Comparison of ENCODE assay signal across 8 cellular contexts in genomic region chr9:36037580-36038169, GRCh38. TPM values are rescaled to one million over a fixed set of nuclear protein-coding genes. Genes with fewer than 3 reads are reported as not detected.
DNase-seq lines count a peak whose midpoint lies in the region; ATAC-seq, FAIRE-seq and TF ChIP-seq lines count a peak whose summit lies in the region.

No MANE protein-coding gene starts in this region.

- BruUV-seq in K562 (replicated peaks; lab: Mats Ljungman, UMichigan), result no TSS peak

- POLR2A ChIA-PET in K562 (lab: Yijun Ruan, JAX), result interaction anchor here (0.6 kb wide), 1 partner anchor 377 kb away, joined by 3 read pairs; no protein-coding TSS in a partner anchor

- no peak for TF ChIP-seq RAD21 in K562 (CRISPR knock-in tag; conservative IDR thresholded peaks at IDR 0.05 in 1 of 2, IDR thresholded peaks at IDR 0.05 in 1 of 2)

- DNase-seq in GF-D8 (lab: John Stamatoyannopoulos, UW), result peak; percentile 20
- DNase-seq in K562 (ENCODE audit: extremely low read depth in 1 of 4, low spot score in 3 of 4), result no peak
- DNase-seq in immature natural killer cell, result peak in 2 of 3 donors; percentile 5 to 21
- DNase-seq in NK-92 (lab: John Stamatoyannopoulos, UW; ENCODE audit: unreplicated experiment), result no peak
- DNase-seq in GOT3 (lab: John Stamatoyannopoulos, UW), result no peak

- H3K27me3 ChIP-seq in Loucy (ENCODE audit: insufficient read depth, low read length, poor library complexity, severe bottlenecking) (no peaks in the 10 kb centered on the region), K562 (ENCODE audit: control insufficient read depth in 2 of 2, insufficient read depth in 2 of 2, low read length in 2 of 2) (peaks cover 0 to 12% of the 10 kb centered on the region in 2 experiments; a peak in 2 of 5 replicates)

- in situ Hi-C loops in K562 (cut with MboI), result no loop called here

- peaks cover 22% of the 10 kb centered on the region for H3F3A ChIP-seq in Loucy (ENCODE audit: low read depth)

- H3K4me2 ChIP-seq in Loucy (ENCODE audit: low read depth, low read length, poor library complexity, severe bottlenecking), result peak overlapping the region; percentile 73
- H3K4me2 ChIP-seq in K562 (ENCODE audit: insufficient read depth, low read length), result peak overlapping the region; percentile 72

- H3K9me3 ChIP-seq in Loucy (ENCODE audit: insufficient read depth, low read depth, low read length), result no peaks in the 10 kb centered on the region
- no peaks in the 10 kb centered on the region for H3K9me3 ChIP-seq in K562 (replicated peaks; ENCODE audit: control insufficient read depth, insufficient read depth, low read depth, low read length)

- peak overlapping the region; percentile 77 to 96 (median 92) for H3K4me3 Mint-ChIP-seq in immature natural killer cell
- peak overlapping the region; percentile 91 for H3K4me3 Mint-ChIP-seq in stimulated activated memory B cell treated with anti-CD40 and anti-IgM and Interleukin-4, amounts not matched to agents 10 μg/mL and 1 μg/mL and 100 μg/mL, for 72 hours

- TF ChIP-seq CTCF in Loucy (conservative IDR thresholded peaks at IDR 0.05; ENCODE audit: low read length), result no peak
- no peak for TF ChIP-seq CTCF in K562 (IDR thresholded peaks at IDR 0.05 in 2 of 3, conservative IDR thresholded peaks at IDR 0.05 in 1 of 3; ENCODE audit: insufficient read depth in 2 of 3, low read depth in 1 of 3, low read length in 3 of 3)

- H3K9ac ChIP-seq in Loucy (ENCODE audit: low read depth, low read length, poor library complexity, severe bottlenecking) (peak overlapping the region; percentile 80), K562 (ENCODE audit: insufficient read depth in 1 of 2, low read depth in 2 of 2, low read length in 2 of 2) (peak overlapping the region; percentile 14 to 78; a peak in 2 of 4 replicates)

- no peaks in the 10 kb centered on the region for H3K9me3 Mint-ChIP-seq in immature natural killer cell
- no peaks in the 10 kb centered on the region for H3K9me3 Mint-ChIP-seq in stimulated activated memory B cell treated with anti-CD40 and anti-IgM and Interleukin-4, amounts not matched to agents 10 μg/mL and 1 μg/mL and 100 μg/mL, for 72 hours

- no peaks in the 10 kb centered on the region for H3K9me2 ChIP-seq in Loucy (replicated peaks; ENCODE audit: low read depth, low read length)

- H3K4me1 Mint-ChIP-seq in immature natural killer cell, result peaks cover 32 to 33% of the 10 kb centered on the region in 2 donors
- H3K4me1 Mint-ChIP-seq in stimulated activated memory B cell treated with anti-CD40 and anti-IgM and Interleukin-4, amounts not matched to agents 10 μg/mL and 1 μg/mL and 100 μg/mL, for 72 hours, result peaks cover 33% of the 10 kb centered on the region

- intact Hi-C loops in K562 (cut with micrococcal nuclease), result no loop called here

- TF ChIP-seq EP300 in K562 (IDR thresholded peaks at IDR 0.05; ENCODE audit: low read length), result no peak

- H4K20me1 ChIP-seq in Loucy (ENCODE audit: insufficient read depth, low read length, poor library complexity, severe bottlenecking) (peaks cover 21% of the 10 kb centered on the region), K562 (replicated peaks; ENCODE audit: control insufficient read depth, insufficient read depth, low read length) (no peaks in the 10 kb centered on the region)

- H3K27ac Mint-ChIP-seq in immature natural killer cell, result peak overlapping the region in 5 of 6 donors; percentile 2 to 88 (median 70)
- H3K27ac Mint-ChIP-seq in stimulated activated memory B cell treated with anti-CD40 and anti-IgM and Interleukin-4, amounts not matched to agents 10 μg/mL and 1 μg/mL and 100 μg/mL, for 72 hours, result peak overlapping the region; percentile 47

- 17% methylated on average over 9 of the region's 16 CpGs for WGBS in K562 (ENCODE audit: insufficient coverage, low coverage, missing lambda C conversion rate)

- H2AFZ ChIP-seq in Loucy (ENCODE audit: low read length), result peak overlapping the region; percentile 97
- peak overlapping the region; percentile 84 for H2AFZ ChIP-seq in K562 (ENCODE audit: low read depth, low read length)

- no peaks in the 10 kb centered on the region for H3K9me1 ChIP-seq in K562 (ENCODE audit: control insufficient read depth, insufficient read depth, low read length)

- no peak for FAIRE-seq in K562 (lab: Jason Lieb, UNC)

- H3K27me3 Mint-ChIP-seq in immature natural killer cell (ENCODE audit: low read depth in 3 of 3), result peaks cover 0 to 3% (median 0%) of the 10 kb centered on the region in 3 donors
- no peaks in the 10 kb centered on the region for H3K27me3 Mint-ChIP-seq in stimulated activated memory B cell treated with anti-CD40 and anti-IgM and Interleukin-4, amounts not matched to agents 10 μg/mL and 1 μg/mL and 100 μg/mL, for 72 hours

- CTCF ChIA-PET in K562 (lab: Yijun Ruan, JAX; ENCODE audit: low intra/inter-chr PET ratio), result no interaction called here

- no peak for TF ChIP-seq POLR2A in K562 (conservative IDR thresholded peaks at IDR 0.05)

- no peaks in the 10 kb centered on the region for H3K36me3 ChIP-seq in Loucy (ENCODE audit: insufficient read depth, low read length)
- H3K36me3 ChIP-seq in K562 (ENCODE audit: control insufficient read depth, insufficient read depth, low read length), result no peaks in the 10 kb centered on the region

- H3K4me1 ChIP-seq in Loucy (ENCODE audit: insufficient read depth, low read length, poor library complexity, severe bottlenecking) (peaks cover 51% of the 10 kb centered on the region), K562 (replicated peaks in 1 of 2; ENCODE audit: control insufficient read depth in 2 of 2, insufficient read depth in 2 of 2, low read length in 2 of 2) (peaks cover 2 to 15% of the 10 kb centered on the region in 2 experiments; a peak in 3 of 5 replicates)

- H3K79me2 ChIP-seq in Loucy (ENCODE audit: insufficient read depth, low read length) (peaks cover 49% of the 10 kb centered on the region), K562 (ENCODE audit: control insufficient read depth, insufficient read depth, low read length) (no peaks in the 10 kb centered on the region)

- H3K4me3 ChIP-seq in Loucy (ENCODE audit: low read length, poor library complexity, severe bottlenecking), result peak overlapping the region; percentile 92
- H3K4me3 ChIP-seq in K562, result peak overlapping the region; percentile 54

- ATAC-seq in K562 (no peak), HG03469 (IDR thresholded peaks at IDR 0.05; ENCODE audit: unreplicated experiment) (no peak)
- no peak for ATAC-seq in stimulated activated memory B cell treated with anti-CD40 and anti-IgM and Interleukin-4, amounts not matched to agents 10 μg/mL and 1 μg/mL and 100 μg/mL, for 72 hours

- H3K27ac ChIP-seq in K562 (ENCODE audit: extremely low read depth, low read depth, low read length), result no peak overlapping the region

- H3K36me3 Mint-ChIP-seq in immature natural killer cell, result no peaks in the 10 kb centered on the region
- no peaks in the 10 kb centered on the region for H3K36me3 Mint-ChIP-seq in stimulated activated memory B cell treated with anti-CD40 and anti-IgM and Interleukin-4, amounts not matched to agents 10 μg/mL and 1 μg/mL and 100 μg/mL, for 72 hours

TF ChIP-seq in K562, 482 proteins besides CTCF, POLR2A, EP300 and RAD21:
- TF ChIP-seq GTF2B (IDR thresholded peaks at IDR 0.05; ENCODE audit: extremely low read depth, insufficient read length) (no peak), HIVEP1 (CRISPR knock-in tag; IDR thresholded peaks at IDR 0.05) (no peak), NRF1 (conservative IDR thresholded peaks at IDR 0.05 in 1 of 2, IDR thresholded peaks at IDR 0.05 in 1 of 2) (0 out of 4 replicates have a peak, but pooled peaks of 1 of the 2 experiments have one; percentile 0), SRSF3 (IDR thresholded peaks at IDR 0.05; ENCODE audit: insufficient read depth, low read length) (no peak)
TF ChIP-seq in K562: peak in this region for 1.

RNA-seq across cellular contexts. Expression of gene RECK, which starts 1.0 kb away (rescaled TPM):
- 0.26 TPM in 1 of 2 replicates, not detected in the other for total RNA-seq in K562 (2011; cell fraction: chromatin; rRNA removed; ENCODE audit: low replicate concordance)
- 0.13 and 0.33 TPM in 2 replicates for total RNA-seq in K562 (2011; cell fraction: nucleolus; rRNA removed)
- total RNA-seq in K562 (2011; cell fraction: nucleoplasm; rRNA removed), result 0.37 and 0.61 TPM in 2 replicates
- total RNA-seq in K562 (2014; rRNA removed) (0.36 TPM in 1 of 2 replicates, not detected in the other), K562 (2014; rRNA removed; fragmentation: Illumina TruSeq; extraction: Trizol) (0.06 and 0.22 TPM in 2 replicates), K562 (2015; rRNA removed; fragmentation: Illumina TruSeq; extraction: Trizol) (0.04 and 0.08 TPM in 2 replicates), K562 (2021) (0.11 and 0.34 TPM in 2 replicates)
- polyA plus RNA-seq in K562 (2011; rRNA removed) (0.08 and 0.33 TPM in 2 replicates), K562 (2014; fragmentation: Illumina TruSeq; extraction: Trizol) (0.11 and 0.16 TPM in 2 replicates), K562 (2014; fragmentation: Nextera tagmentation; extraction: Ambion mirVana) (under 1 TPM; 0.06 to 0.07 TPM), K562 (2014; rRNA removed) (0.19 and 0.66 TPM in 2 replicates), immature natural killer cell (10 to 100 TPM in 2 of 3 donors, 1 to 10 TPM in 1; 7.8 to 14.4 (median 13.8) TPM)
- polyA plus RNA-seq in K562 (2011; cell fraction: cytosol; rRNA removed), result 0.09 and 0.12 TPM in 2 replicates
- polyA plus RNA-seq in K562 (2011; cell fraction: nucleus; rRNA removed), result 0.04 and 0.07 TPM in 2 replicates
- 0.18 and 0.36 TPM in 2 replicates for polyA plus RNA-seq in K562 (2012)
- polyA minus RNA-seq in K562 (2011; rRNA and poly(A)+ RNA removed), result 0.21 TPM in 1 of 2 replicates, not detected in the other
- polyA minus RNA-seq in K562 (2011; cell fraction: cytosol; rRNA and poly(A)+ RNA removed), result not detected in 2 replicates
- 0.13 TPM in 1 of 2 replicates, not detected in the other for polyA minus RNA-seq in K562 (2011; cell fraction: nucleus; rRNA and poly(A)+ RNA removed)

Comparison
In these comparisons a context has a peak if more than half of its experiments do, and no peak if none do; other contexts are left out.
1. DNase-seq: peak in GF-D8 (single experiment) and immature natural killer cell (2 of 3); none in K562 (0 of 4), NK-92 (single experiment) and GOT3 (single experiment).
2. RNA of gene RECK, which starts 1.0 kb away (polyA plus RNA-seq): 7.8 to 14.4 TPM in immature natural killer cell; 0.04 to 0.66 TPM in K562; every median in the first group is over 4 times any median in the second.